26 cellular contexts compared by ENCODE assay signal in the genomic region with DNA sequence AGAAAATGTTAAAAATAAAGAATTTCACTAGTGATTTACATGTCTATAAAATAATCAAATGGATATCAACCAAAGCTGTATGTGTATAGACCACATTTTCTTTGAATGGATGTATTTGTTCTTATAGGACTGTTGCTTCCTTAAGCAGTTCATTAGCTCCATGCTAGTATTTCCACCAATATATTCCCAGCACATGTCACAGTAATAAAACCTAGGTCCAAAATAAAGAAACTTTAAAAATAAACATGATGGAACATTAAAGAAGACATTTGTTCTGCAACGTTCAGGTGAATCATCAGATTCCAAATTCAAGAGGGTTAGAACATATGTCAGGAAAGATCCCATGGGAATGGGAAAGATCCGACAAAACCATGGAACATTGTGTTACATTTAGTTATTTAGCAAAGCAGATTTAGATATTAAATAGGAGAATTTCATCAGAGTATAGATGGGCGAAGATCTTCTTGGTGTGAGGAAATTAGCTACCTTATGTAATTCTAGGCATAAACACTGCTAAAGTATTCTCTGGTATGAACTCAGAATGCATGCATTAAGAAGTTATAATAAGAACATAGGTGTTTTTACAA.
"Had no signal": no experiment of that assay in that cellular context is flagged by ENCODE, and none has a peak within 500 bp of the region (broad histone marks: within the 10 kb centered on the region; RNA-seq: fewer than 3 reads in every experiment).

No MANE protein-coding gene starts in this region.

- H3K4me3 ChIP-seq: dorsolateral prefrontal cortex, gastrocnemius medialis, heart left ventricle, hepatocyte, left lung, mucosa of descending colon, pancreas, right atrium auricular region, sigmoid colon, skin epidermis, thoracic aorta, tibial nerve, upper lobe of left lung had no signal

- H3K4me2 ChIP-seq: hepatocyte had no signal

- H3K27ac ChIP-seq: gastrocnemius medialis, heart left ventricle, hepatocyte, left lung, neutrophil, pancreas, right atrium auricular region, sigmoid colon, skin epidermis, thoracic aorta, tibial nerve, upper lobe of left lung had no signal

- DNase-seq: dorsolateral prefrontal cortex; effector CD4-positive, alpha-beta T cell; foreskin fibroblast; gastrocnemius medialis; heart left ventricle; left cardiac atrium; left lung; mesenchymal stem cell; mucosa of descending colon; naive B cell; pancreas; sigmoid colon; stimulated activated CD4-positive, alpha-beta T cell treated with anti-CD3 and anti-CD28 coated beads, Interleukin-2, amount 100 ng/mL, for 24 hours; stimulated activated CD4-positive, alpha-beta T cell treated with anti-CD3 and anti-CD28 coated beads, Interleukin-4, amount 100 ng/mL, for 4 hours; stimulated activated naive CD8-positive, alpha-beta T cell treated with anti-CD3 and anti-CD28 coated beads, Interleukin-15, Interleukin-2, amounts not matched to agents 100 U/mL and 50 U/mL, for 24 hours; substantia nigra; upper lobe of left lung had no signal

- H3K4me1 ChIP-seq: gastrocnemius medialis, heart left ventricle, left lung, pancreas, right atrium auricular region, sigmoid colon, tibial nerve, upper lobe of left lung had no signal

- H2AFZ ChIP-seq: hepatocyte had no signal

- H3K36me3 ChIP-seq: gastrocnemius medialis, heart left ventricle, left lung, neutrophil, pancreas, right atrium auricular region, sigmoid colon, thoracic aorta, tibial nerve, upper lobe of left lung had no signal

- H3K9me3 ChIP-seq: gastrocnemius medialis, heart left ventricle, left lung, neutrophil, pancreas, right atrium auricular region, sigmoid colon, thoracic aorta, tibial nerve, upper lobe of left lung had no signal

- FAIRE-seq: colon, islet of Langerhans, pancreas, urothelium cell line had no signal

- H3K79me2 ChIP-seq: hepatocyte had no signal

- H3K27me3 ChIP-seq: dorsolateral prefrontal cortex, gastrocnemius medialis, heart left ventricle, hepatocyte, left lung, neutrophil, pancreas, right atrium auricular region, sigmoid colon, tibial nerve, upper lobe of left lung had no signal
